Comparison of ENCODE assay signal across 16 cellular contexts in genomic region chr4:8189551-8190466, GRCh38. TPM values are rescaled to one million over a fixed set of nuclear protein-coding genes. Genes with fewer than 3 reads are reported as not detected.
DNase-seq lines count a peak whose midpoint lies in the region; ATAC-seq and TF ChIP-seq lines count a peak whose summit lies in the region.
"Had no signal": no experiment of that assay in that cellular context is flagged by ENCODE, and none has a peak within 500 bp of the region (broad histone marks: within the 10 kb centered on the region; RNA-seq: fewer than 3 reads in every experiment).

No MANE protein-coding gene starts in this region.

- no peaks in the 10 kb centered on the region for H3K36me3 Mint-ChIP-seq in effector memory CD8-positive, alpha-beta T cell (ENCODE audit: insufficient read depth)
- no peaks in the 10 kb centered on the region for H3K36me3 Mint-ChIP-seq in naive thymus-derived CD4-positive, alpha-beta T cell
- H3K36me3 Mint-ChIP-seq: CD4-positive, alpha-beta memory T cell had no signal

- H3K4me1 ChIP-seq in lower lobe of right lung = peaks cover 48% of the 10 kb centered on the region
- peaks cover 0 to 59% (median 14%) of the 10 kb centered on the region in 4 donors for H3K4me1 ChIP-seq in tibial nerve
- no peaks in the 10 kb centered on the region for H3K4me1 ChIP-seq in naive thymus-derived CD4-positive, alpha-beta T cell (ENCODE audit: control insufficient read depth in 2 of 2, insufficient read depth in 2 of 2, low read length in 2 of 2)

- TF ChIP-seq CTCF in lower lobe of right lung (IDR thresholded peaks at IDR 0.05) (no peak), tibial nerve (IDR thresholded peaks at IDR 0.05) (no peak)

- H3K27me3 Mint-ChIP-seq in effector memory CD8-positive, alpha-beta T cell = peaks cover 15 to 64% of the 10 kb centered on the region in 2 donors
- H3K27me3 Mint-ChIP-seq in naive thymus-derived CD4-positive, alpha-beta T cell = peaks cover 0 to 6% (median 0%) of the 10 kb centered on the region in 5 donors
- H3K27me3 Mint-ChIP-seq: activated CD4-positive, alpha-beta T cell treated with anti-CD3 and anti-CD28 coated beads for 36 hours; activated T-cell treated with anti-CD3 and anti-CD28 coated beads, Interleukin-2, amount 50 U/mL, for 24 hours had no signal

- CTCF ChIA-PET in naive thymus-derived CD4-positive, alpha-beta T cell (lab: Charles Lee) = no interaction called here

- H3K27ac ChIP-seq in lower lobe of right lung (peak overlapping the region; percentile 89), tibial nerve (peak overlapping the region in 3 of 4 donors; percentile 2 to 85 (median 84))
- H3K27ac ChIP-seq in naive thymus-derived CD4-positive, alpha-beta T cell (ENCODE audit: low read depth, low read length) = no peak overlapping the region
- H3K27ac ChIP-seq: 22Rv1, GM23248 had no signal

- no peak for TF ChIP-seq POLR2A in tibial nerve (IDR thresholded peaks at IDR 0.05)

- H3K4me3 Mint-ChIP-seq in effector memory CD8-positive, alpha-beta T cell = no peak overlapping the region
- no peak overlapping the region for H3K4me3 Mint-ChIP-seq in naive thymus-derived CD4-positive, alpha-beta T cell
- H3K4me3 Mint-ChIP-seq: activated CD4-positive, alpha-beta T cell treated with anti-CD3 and anti-CD28 coated beads for 36 hours; activated T-cell treated with anti-CD3 and anti-CD28 coated beads, Interleukin-2, amount 50 U/mL, for 24 hours; CD4-positive, alpha-beta memory T cell had no signal

- DNase-seq in DMS 273 (lab: John Stamatoyannopoulos, UW; ENCODE audit: unreplicated experiment) (peak; percentile 30), DMS 273 treated with DMSO at 0.1 percent for 48 hours (lab: John Stamatoyannopoulos, UW) (no peak), lower lobe of right lung (peak; percentile 53), tibial nerve (ENCODE audit: low spot score in 2 of 2) (no peak), dedifferentiated amniotic fluid mesenchymal stem cell (ENCODE audit: extremely low spot score) (no peak)
- DNase-seq in effector memory CD8-positive, alpha-beta T cell = no peak
- DNase-seq in naive thymus-derived CD4-positive, alpha-beta T cell = no peak
- DNase-seq: activated CD4-positive, alpha-beta T cell treated with anti-CD3 and anti-CD28 coated beads for 36 hours; activated T-cell treated with anti-CD3 and anti-CD28 coated beads, Interleukin-2, amount 50 U/mL, for 24 hours; CD4-positive, alpha-beta memory T cell; Peyer's patch; stimulated activated CD4-positive, alpha-beta T cell treated with anti-CD3 and anti-CD28 coated beads, Interleukin-2, amount 100 ng/mL, for 24 hours; T-helper 2 cell had no signal

- H3K9me3 ChIP-seq in lower lobe of right lung (no peaks in the 10 kb centered on the region), tibial nerve (no peaks in the 10 kb centered on the region)
- H3K9me3 ChIP-seq in naive thymus-derived CD4-positive, alpha-beta T cell (ENCODE audit: control insufficient read depth in 2 of 3, low read length in 3 of 3) = no peaks in the 10 kb centered on the region
- H3K9me3 ChIP-seq: Peyer's patch had no signal

- POLR2A ChIA-PET in naive thymus-derived CD4-positive, alpha-beta T cell (lab: Charles Lee) = no interaction called here

- TF ChIP-seq EP300 in tibial nerve (IDR thresholded peaks at IDR 0.05) = no peak

- H3K4me3 ChIP-seq in lower lobe of right lung = no peak overlapping the region
- no peak overlapping the region for H3K4me3 ChIP-seq in tibial nerve
- no peak overlapping the region for H3K4me3 ChIP-seq in naive thymus-derived CD4-positive, alpha-beta T cell (ENCODE audit: low read length)
- H3K4me3 ChIP-seq: GM23248, Peyer's patch had no signal

- H3K36me3 ChIP-seq in lower lobe of right lung (no peaks in the 10 kb centered on the region), tibial nerve (no peaks in the 10 kb centered on the region)
- no peaks in the 10 kb centered on the region for H3K36me3 ChIP-seq in naive thymus-derived CD4-positive, alpha-beta T cell (ENCODE audit: control insufficient read depth in 2 of 3, insufficient read depth in 3 of 3, low read length in 3 of 3)
- H3K36me3 ChIP-seq: Peyer's patch had no signal

- intact Hi-C loops in lower lobe of right lung (cut with DNase I) = no loop called here
- intact Hi-C loops in naive thymus-derived CD4-positive, alpha-beta T cell (cut with micrococcal nuclease) = no loop called here

- no peak for ATAC-seq in effector memory CD8-positive, alpha-beta T cell (replicated peaks)
- ATAC-seq in lower lobe of right lung = no peak
- no peak for ATAC-seq in GM21825 (IDR thresholded peaks at IDR 0.05; ENCODE audit: unreplicated experiment)
- no peak for ATAC-seq in naive thymus-derived CD4-positive, alpha-beta T cell
- ATAC-seq: activated CD4-positive, alpha-beta T cell treated with anti-CD3 and anti-CD28 coated beads for 36 hours had no signal

- H3K27me3 ChIP-seq in lower lobe of right lung (ENCODE audit: low read depth) = no peaks in the 10 kb centered on the region
- no peaks in the 10 kb centered on the region for H3K27me3 ChIP-seq in tibial nerve
- H3K27me3 ChIP-seq in naive thymus-derived CD4-positive, alpha-beta T cell (ENCODE audit: control insufficient read depth in 2 of 2, insufficient read depth in 2 of 2, low read length in 2 of 2) = no peaks in the 10 kb centered on the region
- H3K27me3 ChIP-seq: Peyer's patch had no signal

- H3K4me1 Mint-ChIP-seq in effector memory CD8-positive, alpha-beta T cell (ENCODE audit: low read depth in 2 of 2) = peaks cover 5 to 8% of the 10 kb centered on the region in 2 donors
- peaks cover 2 to 11% (median 7%) of the 10 kb centered on the region in 7 donors for H3K4me1 Mint-ChIP-seq in naive thymus-derived CD4-positive, alpha-beta T cell

- no peaks in the 10 kb centered on the region for H3K9me3 Mint-ChIP-seq in effector memory CD8-positive, alpha-beta T cell
- no peaks in the 10 kb centered on the region for H3K9me3 Mint-ChIP-seq in naive thymus-derived CD4-positive, alpha-beta T cell
- H3K9me3 Mint-ChIP-seq: activated T-cell treated with anti-CD3 and anti-CD28 coated beads, Interleukin-2, amount 50 U/mL, for 24 hours had no signal

- peak overlapping the region; percentile 27 to 72 for H3K27ac Mint-ChIP-seq in effector memory CD8-positive, alpha-beta T cell
- no peak overlapping the region for H3K27ac Mint-ChIP-seq in naive thymus-derived CD4-positive, alpha-beta T cell
- H3K27ac Mint-ChIP-seq: activated CD4-positive, alpha-beta T cell treated with anti-CD3 and anti-CD28 coated beads for 36 hours; activated T-cell treated with anti-CD3 and anti-CD28 coated beads, Interleukin-2, amount 50 U/mL, for 24 hours; CD4-positive, alpha-beta memory T cell had no signal

- 87% methylated on average over 24 to 26 of the region's 26 CpGs for WGBS in tibial nerve, 2 donors

RNA-seq across cellular contexts. Expression of gene SH3TC1, which starts 9.3 kb away (rescaled TPM):
- total RNA-seq in lower lobe of right lung (73.1 TPM), tibial nerve (100 to 1,000 TPM in 1 of 4 donors, 10 to 100 TPM in 3; 31.6 to 176 (median 69.7) TPM)
- total RNA-seq in naive thymus-derived CD4-positive, alpha-beta T cell = 100 to 1,000 TPM in 1 of 5 experiments, 10 to 100 TPM in 4; 33.8 to 120 (median 41.2) TPM
- polyA plus RNA-seq in naive thymus-derived CD4-positive, alpha-beta T cell = 10 to 100 TPM in 1 of 2 donors, 1 to 10 TPM in 1; 6.5 to 12.1 TPM

RNA-seq across cellular contexts. Expression of gene ABLIM2, which starts 31.2 kb away (rescaled TPM):
- total RNA-seq in lower lobe of right lung (5.2 TPM), tibial nerve (100 to 1,000 TPM in 1 of 4 donors, 10 to 100 TPM in 3; 29.1 to 125 (median 41.7) TPM)
- total RNA-seq in naive thymus-derived CD4-positive, alpha-beta T cell = 1 to 10 TPM in 4 of 5 experiments, under 1 TPM in 1; 0.22 to 4.9 (median 3.1) TPM
- 1 to 10 TPM in 1 of 2 donors, under 1 TPM in 1; 0.99 to 5.8 TPM for polyA plus RNA-seq in naive thymus-derived CD4-positive, alpha-beta T cell
- total RNA-seq: GM23248 had no signal
- polyA plus RNA-seq: GM23248 had no signal

Comparison
In these comparisons a context has a peak if more than half of its experiments do, and no peak if none do; other contexts are left out.
1. DNase-seq: peak in DMS 273 (single experiment) and lower lobe of right lung (single experiment); none in DMS 273 treated with DMSO at 0.1 percent for 48 hours (single experiment), effector memory CD8-positive, alpha-beta T cell (0 of 3), tibial nerve (0 of 2), dedifferentiated amniotic fluid mesenchymal stem cell (single experiment) and naive thymus-derived CD4-positive, alpha-beta T cell (0 of 9).
2. H3K27ac Mint-ChIP-seq: peak in effector memory CD8-positive, alpha-beta T cell (2 of 2); none in naive thymus-derived CD4-positive, alpha-beta T cell (0 of 9).